In genomic region chr17:37117743-37118142, GRCh38 we compare ENCODE assay signal across 19 cellular contexts.
DNase-seq lines count a peak whose midpoint lies in the region; ATAC-seq, FAIRE-seq and TF ChIP-seq lines count a peak whose summit lies in the region.
"Had no signal": no experiment of that assay in that cellular context is flagged by ENCODE, and none has a peak within 500 bp of the region (broad histone marks: within the 10 kb centered on the region; RNA-seq: fewer than 3 reads in every experiment).

No MANE protein-coding gene starts in this region.

- CTCF ChIA-PET in HepG2 (lab: Yijun Ruan, JAX; ENCODE audit: low intra/inter-chr PET ratio, low total read pairs): no interaction called here
- CTCF ChIA-PET in activated CD8-positive, alpha-beta memory T cell treated with anti-CD3 and anti-CD28 coated beads, Interleukin-2, amount 10 ng/mL, durations not matched to agents 7 days and 5 days (lab: Charles Lee): no interaction called here

- WGBS in liver: 34% methylated on average over 3 of the region's 3 CpGs
- 91% methylated on average over 3 of the region's 3 CpGs for WGBS in HepG2 (ENCODE audit: low lambda C conversion rate)

- no TSS peak for BruUV-seq in HepG2 (replicated peaks; lab: Mats Ljungman, UMichigan)

- H3K4me3 ChIP-seq in liver (ENCODE audit: low read depth in 1 of 3, low read length in 3 of 3) (no peak overlapping the region), HepG2 (replicated peaks in 1 of 3; ENCODE audit: insufficient read depth in 1 of 3, low read depth in 2 of 3, low read length in 3 of 3) (no peak overlapping the region), foreskin fibroblast (ENCODE audit: low read depth in 1 of 2, low read length in 2 of 2) (no peak overlapping the region)
- H3K4me3 ChIP-seq: dorsolateral prefrontal cortex, sigmoid colon, SJSA1 had no signal

- H3K27me3 ChIP-seq in liver (ENCODE audit: control insufficient read depth in 4 of 4, insufficient read depth in 4 of 4, low read length in 3 of 4) (no peaks in the 10 kb centered on the region), HepG2 (ENCODE audit: control insufficient read depth in 1 of 2, insufficient read depth in 2 of 2, low read length in 2 of 2) (no peaks in the 10 kb centered on the region)
- H3K27me3 ChIP-seq: dorsolateral prefrontal cortex, sigmoid colon, SJSA1 had no signal

- H3K9ac ChIP-seq in liver (ENCODE audit: low read depth in 1 of 2, low read length in 2 of 2): no peak overlapping the region
- H3K9ac ChIP-seq in HepG2 (ENCODE audit: insufficient read depth, low read depth, low read length): no peak overlapping the region

- no peak for FAIRE-seq in HepG2 (lab: Jason Lieb, UNC)

- DNase-seq in HepG2 (ENCODE audit: low spot score) (no peak), NCI-H2171 (lab: John Stamatoyannopoulos, UW) (peak; percentile 53), fibroblast of gingiva (ENCODE audit: low read depth) (peak; percentile 14), foreskin fibroblast (no peak), posterior cingulate gyrus (no peak)
- DNase-seq in stimulated activated CD4-positive, alpha-beta T cell treated with anti-CD3 and anti-CD28 coated beads, Interleukin-4, amount 100 ng/mL, for 24 hours: no peak
- DNase-seq in activated CD8-positive, alpha-beta memory T cell treated with anti-CD3 and anti-CD28 coated beads, Interleukin-2, amount 10 ng/mL, durations not matched to agents 7 days and 5 days: no peak
- DNase-seq: activated CD4-positive, CD25-positive, alpha-beta regulatory T cell treated with anti-CD3 and anti-CD28 coated beads, Interleukin-2, amount 50 U/mL, for 72 hours; Kasumi-1; NCI-H1092 treated with DMSO at 0.1 percent for 48 hours; NCI-H82; sigmoid colon had no signal

- no peak overlapping the region for H3K4me3 Mint-ChIP-seq in activated CD8-positive, alpha-beta memory T cell treated with anti-CD3 and anti-CD28 coated beads, Interleukin-2, amount 10 ng/mL, durations not matched to agents 7 days and 5 days
- H3K4me3 Mint-ChIP-seq: stimulated activated naive CD8-positive, alpha-beta T cell treated with anti-CD3 and anti-CD28 coated beads, Interleukin-15, Interleukin-2, amounts not matched to agents 100 ng/mL and 50 ng/mL, for 24 hours; type B pancreatic cell had no signal

- H3K9me3 ChIP-seq in liver (ENCODE audit: control insufficient read depth in 4 of 4, low read length in 3 of 4) (no peaks in the 10 kb centered on the region), HepG2 (ENCODE audit: low read length) (no peaks in the 10 kb centered on the region)
- H3K9me3 ChIP-seq: sigmoid colon, SJSA1 had no signal

- H3K27ac Mint-ChIP-seq in activated CD8-positive, alpha-beta memory T cell treated with anti-CD3 and anti-CD28 coated beads, Interleukin-2, amount 10 ng/mL, durations not matched to agents 7 days and 5 days: no peak overlapping the region
- H3K27ac Mint-ChIP-seq: stimulated activated naive CD8-positive, alpha-beta T cell treated with anti-CD3 and anti-CD28 coated beads, Interleukin-15, Interleukin-2, amounts not matched to agents 100 ng/mL and 50 ng/mL, for 24 hours; type B pancreatic cell had no signal

- no peak for ATAC-seq in HepG2
- ATAC-seq in activated CD8-positive, alpha-beta memory T cell treated with anti-CD3 and anti-CD28 coated beads, Interleukin-2, amount 10 ng/mL, durations not matched to agents 7 days and 5 days: no peak
- ATAC-seq: HCT116, Panc1 had no signal

- no peak overlapping the region for H2AFZ ChIP-seq in HepG2 (ENCODE audit: low read length)

- intact Hi-C loops in HepG2 (cut with micrococcal nuclease; ENCODE audit: unreplicated experiment): no loop called here
- intact Hi-C loops in posterior cingulate gyrus (cut with DNase I): no loop called here

- TF ChIP-seq RAD21 in liver (IDR thresholded peaks at IDR 0.05): peak; percentile 9 to 37
- TF ChIP-seq RAD21 in HepG2 (CRISPR knock-in tag; IDR thresholded peaks at IDR 0.05): no peak

- H3K27ac ChIP-seq in liver (ENCODE audit: low read depth in 1 of 2, low read length in 2 of 2): peak overlapping the region; percentile 40 to 69
- H3K27ac ChIP-seq in HepG2 (ENCODE audit: extremely low read length, insufficient read depth, low read length): no peak overlapping the region
- H3K27ac ChIP-seq: sigmoid colon, SJSA1 had no signal

- in situ Hi-C loops in HepG2 (cut with HindIII; ENCODE audit: extremely low pct_ligation_motif_present, low pct_unique_long_range_greater_than_20kb): no loop called here

- H3K4me1 Mint-ChIP-seq in activated CD8-positive, alpha-beta memory T cell treated with anti-CD3 and anti-CD28 coated beads, Interleukin-2, amount 10 ng/mL, durations not matched to agents 7 days and 5 days: no peaks in the 10 kb centered on the region

- no peak for TF ChIP-seq POLR2A in HepG2 (IDR thresholded peaks at IDR 0.05; ENCODE audit: insufficient read depth in 1 of 2, low read depth in 2 of 2, low read length in 2 of 2)

- peaks cover 10 to 19% (median 12%) of the 10 kb centered on the region in 4 donors for H3K4me1 ChIP-seq in liver (ENCODE audit: control insufficient read depth in 4 of 4, insufficient read depth in 4 of 4, low read length in 3 of 4)
- no peaks in the 10 kb centered on the region for H3K4me1 ChIP-seq in HepG2 (ENCODE audit: insufficient read depth, low read length)
- H3K4me1 ChIP-seq: sigmoid colon, SJSA1 had no signal

- H3K4me2 ChIP-seq in HepG2 (ENCODE audit: low read depth, low read length): no peak overlapping the region

- no peaks in the 10 kb centered on the region for H3K79me2 ChIP-seq in HepG2 (ENCODE audit: insufficient read depth, low read length)

- H3K9me3 Mint-ChIP-seq in activated CD8-positive, alpha-beta memory T cell treated with anti-CD3 and anti-CD28 coated beads, Interleukin-2, amount 10 ng/mL, durations not matched to agents 7 days and 5 days (ENCODE audit: low read depth): no peaks in the 10 kb centered on the region
- H3K9me3 Mint-ChIP-seq: stimulated activated naive CD8-positive, alpha-beta T cell treated with anti-CD3 and anti-CD28 coated beads, Interleukin-15, Interleukin-2, amounts not matched to agents 100 ng/mL and 50 ng/mL, for 24 hours; type B pancreatic cell had no signal

- TF ChIP-seq EP300 in HepG2 (IDR thresholded peaks at IDR 0.05; ENCODE audit: low read depth in 2 of 2, low read length in 2 of 2) (no peak), HepG2 (CRISPR knock-in tag; IDR thresholded peaks at IDR 0.05; ENCODE audit: borderline replicate concordance) (no peak)

- POLR2A ChIA-PET in HepG2 (lab: Yijun Ruan, JAX): no interaction called here

- peaks cover 8 to 31% (median 18%) of the 10 kb centered on the region in 4 donors for H3K36me3 ChIP-seq in liver (ENCODE audit: control insufficient read depth in 4 of 4, insufficient read depth in 3 of 4, low read depth in 1 of 4, low read length in 3 of 4)
- H3K36me3 ChIP-seq in HepG2 (replicated peaks in 1 of 2; ENCODE audit: control insufficient read depth in 1 of 2, insufficient read depth in 2 of 2, low read length in 2 of 2): peaks cover 18 to 68% of the 10 kb centered on the region in 2 experiments

- no peaks in the 10 kb centered on the region for H3K27me3 Mint-ChIP-seq in activated CD8-positive, alpha-beta memory T cell treated with anti-CD3 and anti-CD28 coated beads, Interleukin-2, amount 10 ng/mL, durations not matched to agents 7 days and 5 days
- H3K27me3 Mint-ChIP-seq: stimulated activated naive CD8-positive, alpha-beta T cell treated with anti-CD3 and anti-CD28 coated beads, Interleukin-15, Interleukin-2, amounts not matched to agents 100 ng/mL and 50 ng/mL, for 24 hours; type B pancreatic cell had no signal

- no peaks in the 10 kb centered on the region for H4K20me1 ChIP-seq in HepG2 (ENCODE audit: insufficient read depth, low read length)

- no peak for TF ChIP-seq CTCF in liver (IDR thresholded peaks at IDR 0.05; ENCODE audit: low read depth, low read length, missing input control)
- no peak for TF ChIP-seq CTCF in HepG2 (CRISPR knock-in tag; IDR thresholded peaks at IDR 0.05)
- no peak for TF ChIP-seq CTCF in foreskin fibroblast (IDR thresholded peaks at IDR 0.05; ENCODE audit: low read depth, low read length)

- peaks cover 14% of the 10 kb centered on the region for H3K36me3 Mint-ChIP-seq in activated CD8-positive, alpha-beta memory T cell treated with anti-CD3 and anti-CD28 coated beads, Interleukin-2, amount 10 ng/mL, durations not matched to agents 7 days and 5 days

TF ChIP-seq in liver, 16 proteins besides CTCF, POLR2A, EP300 and RAD21:
- TF ChIP-seq HNF4A (conservative IDR thresholded peaks at IDR 0.05): peak; percentile 27 to 53
- TF ChIP-seq YY1 (IDR thresholded peaks at IDR 0.05): peak; percentile 31
- peak; percentile 49 for TF ChIP-seq FOXA1 (IDR thresholded peaks at IDR 0.05)
- no peak for TF ChIP-seq GABPA (IDR thresholded peaks at IDR 0.05 in 1 of 2, conservative IDR thresholded peaks at IDR 0.05 in 1 of 2)
- no peak for TF ChIP-seq MAX (IDR thresholded peaks at IDR 0.05)
- peak; percentile 44 for TF ChIP-seq FOXA2 (IDR thresholded peaks at IDR 0.05)
- TF ChIP-seq SP1 (IDR thresholded peaks at IDR 0.05): peak; percentile 63
- peak; percentile 26 to 62 for TF ChIP-seq RXRA (IDR thresholded peaks at IDR 0.05)
- peak in 1 of 2 donors; percentile 58 for TF ChIP-seq JUND (IDR thresholded peaks at IDR 0.05)
TF ChIP-seq in liver: peak in this region for 7.

TF ChIP-seq in HepG2, 621 proteins besides CTCF, POLR2A, EP300 and RAD21:
- TF ChIP-seq PHF21A (CRISPR knock-in tag; IDR thresholded peaks at IDR 0.05) (no peak), TEAD2 (CRISPR knock-in tag; IDR thresholded peaks at IDR 0.05) (no peak), IRF2 (CRISPR knock-in tag; IDR thresholded peaks at IDR 0.05) (no peak), DPF2 (CRISPR knock-in tag; IDR thresholded peaks at IDR 0.05; ENCODE audit: borderline replicate concordance, low read depth) (no peak), NFYC (CRISPR knock-in tag; IDR thresholded peaks at IDR 0.05) (no peak), ZBTB3 (CRISPR knock-in tag; IDR thresholded peaks at IDR 0.05; ENCODE audit: borderline replicate concordance, low read depth) (no peak), ZNF512 (CRISPR knock-in tag; IDR thresholded peaks at IDR 0.05) (no peak), NR2F6 (IDR thresholded peaks at IDR 0.05) (no peak), NR2F6 (CRISPR knock-in tag; IDR thresholded peaks at IDR 0.05) (no peak), LCORL (IDR thresholded peaks at IDR 0.05) (no peak), LCORL (CRISPR knock-in tag; IDR thresholded peaks at IDR 0.05) (no peak), NFRKB (IDR thresholded peaks at IDR 0.05) (no peak)
TF ChIP-seq in HepG2: peak in this region for 0.

Comparison
In these comparisons a context has a peak if more than half of its experiments do, and no peak if none do; other contexts are left out.
1. DNase-seq: peak in NCI-H2171 (single experiment) and fibroblast of gingiva (single experiment); none in HepG2 (single experiment), stimulated activated CD4-positive, alpha-beta T cell treated with anti-CD3 and anti-CD28 coated beads, Interleukin-4, amount 100 ng/mL, for 24 hours (single experiment), foreskin fibroblast (0 of 2), activated CD8-positive, alpha-beta memory T cell treated with anti-CD3 and anti-CD28 coated beads, Interleukin-2, amount 10 ng/mL, durations not matched to agents 7 days and 5 days (single experiment) and posterior cingulate gyrus (0 of 10).